ENCODE assay signal across 8 cellular contexts in the genomic region with DNA sequence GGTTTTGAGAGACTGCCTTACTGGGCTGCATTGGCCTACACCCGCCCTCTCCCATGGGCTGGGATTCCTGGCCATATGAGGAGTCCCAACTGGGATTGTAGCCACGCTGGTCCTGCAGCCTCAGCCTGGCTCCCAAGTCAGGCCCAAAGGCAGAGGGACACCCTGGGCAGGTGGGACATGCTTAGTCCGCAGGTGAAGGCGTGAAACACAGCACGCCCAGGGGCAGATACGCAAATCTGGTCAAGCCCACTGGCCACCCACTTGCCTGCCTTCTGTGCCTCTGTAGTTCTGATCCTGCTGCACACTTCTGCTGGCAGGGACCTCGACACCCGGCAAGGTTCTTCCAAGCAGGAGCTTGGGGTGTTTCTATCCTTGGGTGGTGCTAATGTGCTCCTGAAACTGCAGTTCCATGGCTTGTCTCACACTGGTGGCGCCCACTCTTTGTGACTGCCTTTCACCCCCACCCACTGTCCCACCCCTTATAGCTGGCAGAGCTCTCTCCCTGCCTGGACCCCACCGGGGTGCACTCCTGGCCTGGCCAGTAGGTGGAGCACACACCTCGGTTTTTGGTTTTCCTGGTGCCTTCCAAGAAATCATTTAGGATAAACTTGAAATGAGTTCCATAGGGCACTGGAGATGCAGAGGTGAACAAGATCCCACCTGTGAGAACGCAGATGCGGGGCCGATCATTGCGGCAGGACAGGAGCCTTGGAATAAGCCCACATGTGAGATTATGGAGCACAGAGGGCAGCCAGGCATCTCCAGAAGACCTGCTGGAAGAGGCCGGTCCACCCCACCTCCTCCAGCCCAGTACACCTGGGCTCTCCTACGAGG. TPM values are rescaled to one million over a fixed set of nuclear protein-coding genes. Genes with fewer than 3 reads are reported as not detected.
A peak's percentile ranks its signal among the peaks of the same experiment; 100 is the strongest.
DNase-seq lines count a peak whose midpoint lies in the region; ATAC-seq, FAIRE-seq and TF ChIP-seq lines count a peak whose summit lies in the region.

No MANE protein-coding gene starts in this region.

- no peak overlapping the region for H3K27ac ChIP-seq in AG04450 (ENCODE audit: low read depth, low read length)

- TF ChIP-seq CTCF in AG04450 (IDR thresholded peaks at IDR 0.05; ENCODE audit: low read depth, low read length) (peak; percentile 84), WTC11 (IDR thresholded peaks at IDR 0.05) (peak; percentile 62), nephron (IDR thresholded peaks at IDR 0.05; ENCODE audit: unreplicated experiment in 3 of 3) (peak; percentile 65 to 68 (median 68))

- H3K27me3 Mint-ChIP-seq in WTC11 (ENCODE audit: low read depth), result no peaks in the 10 kb centered on the region
- peaks cover 15% of the 10 kb centered on the region for H3K27me3 Mint-ChIP-seq in nephron (ENCODE audit: low read depth)

- peak; percentile 44 for FAIRE-seq in GM12892 (lab: Jason Lieb, UNC)

- no peaks in the 10 kb centered on the region for H3K9me3 ChIP-seq in AG04450 (ENCODE audit: control insufficient read depth, insufficient read depth, low read length)

- DNase-seq in AG04450 (ENCODE audit: low read depth, low spot score) (peak; percentile 7), GM12892 (ENCODE audit: insufficient read length) (peak; percentile 52), HK-2 (ENCODE audit: unreplicated experiment) (peak; percentile 60), WTC11 (ENCODE audit: low spot score) (peak; percentile 75), epidermal melanocyte (ENCODE audit: insufficient read length, low spot score) (peak; percentile 57), T1000 (lab: John Stamatoyannopoulos, UW) (no peak)

- H3K27me3 ChIP-seq in AG04450 (ENCODE audit: control insufficient read depth, insufficient read depth, low read length), result peaks cover 19% of the 10 kb centered on the region

- H3K4me3 Mint-ChIP-seq in WTC11 (no peak overlapping the region), nephron (no peak overlapping the region)

- POLR2A ChIA-PET in AG04450 (lab: Yijun Ruan, JAX), result no interaction called here
- POLR2A ChIA-PET in WTC11 (lab: Charles Lee), result no interaction called here

- H3K9me3 Mint-ChIP-seq in WTC11 (no peaks in the 10 kb centered on the region), nephron (peaks cover 3% of the 10 kb centered on the region)

- H3K27ac Mint-ChIP-seq in WTC11, result no peak overlapping the region
- no peak overlapping the region for H3K27ac Mint-ChIP-seq in nephron

- TF ChIP-seq POLR2A in GM12892 (IDR thresholded peaks at IDR 0.05; ENCODE audit: low read depth, low read length), result no peak

- CTCF ChIA-PET in AG04450 (lab: Charles Lee) (interaction anchor here (0.6 to 1.0 kb wide), 20 partner anchors 9 to 186 kb away, joined by 3 to 17 read pairs (median 3); no protein-coding TSS in a partner anchor), WTC11 (lab: Charles Lee) (interaction anchor here (0.5 to 4.6 kb wide), 33 partner anchors 8 to 1546 kb away, joined by 3 to 77 read pairs (median 4); a partner anchor contains a TSS)

- ATAC-seq in WTC11 (peak; percentile 90), HG03097 (IDR thresholded peaks at IDR 0.05; ENCODE audit: low FRiP score, unreplicated experiment) (no peak)

- H3K36me3 Mint-ChIP-seq in WTC11 (no peaks in the 10 kb centered on the region), nephron (ENCODE audit: low read depth) (peaks cover 13% of the 10 kb centered on the region)

- H3K4me3 ChIP-seq in AG04450 (ENCODE audit: low read depth, low read length), result no peak overlapping the region

- H3K4me1 Mint-ChIP-seq in WTC11 (peaks cover 10% of the 10 kb centered on the region; the same call in 1 of the 2 replicates), nephron (no peaks in the 10 kb centered on the region)

TF ChIP-seq in WTC11, 78 proteins besides CTCF, POLR2A, EP300 and RAD21:
- TF ChIP-seq NFYB (CRISPR knock-in tag; conservative IDR thresholded peaks at IDR 0.05; ENCODE audit: low read depth) (no peak), ZNF232 (CRISPR knock-in tag; IDR thresholded peaks at IDR 0.05) (no peak), JAZF1 (CRISPR knock-in tag; IDR thresholded peaks at IDR 0.05) (no peak)

RNA-seq across cellular contexts. Expression of a gene that starts 47.9 kb away (rescaled TPM):
- polyA plus RNA-seq in AG04450 (2011; rRNA removed), result 8.0 and 10.3 TPM in 2 replicates
- polyA minus RNA-seq in AG04450 (2011; rRNA and poly(A)+ RNA removed), result 15.3 and 19.5 TPM in 2 replicates
- 29.0 TPM for polyA plus RNA-seq in GM12892 (2012; ENCODE audit: missing spikeins)
- 93.6 to 118 TPM (median 96.5 TPM) in 3 replicates for total RNA-seq in WTC11 (2021)
